ENCODE assay signal across 14 cellular contexts in the genomic region with DNA sequence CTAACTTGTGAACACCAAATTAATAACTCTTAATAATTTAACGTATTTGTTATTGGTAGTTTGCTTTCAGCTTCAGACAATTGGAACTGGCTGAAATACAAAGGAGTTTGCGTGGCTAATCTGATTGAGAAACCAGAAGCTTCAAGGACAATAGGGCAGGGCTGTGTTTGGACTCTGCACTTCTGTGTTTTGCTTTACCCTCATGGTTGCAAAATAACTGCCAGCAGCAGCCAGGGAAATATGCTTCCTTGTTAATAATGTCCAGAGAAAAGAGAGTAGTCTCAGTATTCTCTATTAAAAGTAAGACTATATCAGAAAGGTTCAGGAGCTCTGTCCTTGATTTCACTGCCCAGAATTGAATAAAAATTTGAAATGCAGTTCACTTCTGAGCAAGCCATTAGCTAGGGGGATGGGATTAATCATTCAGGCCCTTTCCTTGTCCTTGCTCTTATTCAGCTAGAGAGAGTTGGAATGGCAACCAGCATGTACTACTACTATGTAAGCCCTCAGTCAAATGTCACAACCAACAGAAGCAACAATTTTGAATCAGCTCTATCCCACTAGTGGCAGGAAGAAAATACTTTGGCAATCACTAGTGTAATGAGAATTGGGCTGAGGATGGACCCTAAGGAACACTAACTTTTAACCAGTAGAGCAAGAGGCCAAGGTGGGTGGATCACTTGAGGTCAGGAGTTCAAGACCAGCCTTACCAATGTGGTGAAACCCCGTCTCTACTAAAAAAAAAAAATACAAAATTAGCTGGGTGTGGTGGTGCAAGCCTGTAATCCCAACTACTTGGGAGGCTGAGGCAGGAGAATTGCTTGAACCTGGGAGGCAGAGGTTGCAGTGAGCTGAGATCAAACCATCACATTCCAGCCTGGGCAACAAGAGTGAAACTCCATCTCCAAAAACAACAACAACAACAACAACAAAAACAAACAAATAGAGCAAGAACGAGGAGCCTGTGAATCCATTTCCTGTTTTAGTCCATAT.
DNase-seq lines count a peak whose midpoint lies in the region; ATAC-seq, FAIRE-seq and TF ChIP-seq lines count a peak whose summit lies in the region.
"Had no signal": no experiment of that assay in that cellular context is flagged by ENCODE, and none has a peak within 500 bp of the region (broad histone marks: within the 10 kb centered on the region; RNA-seq: fewer than 3 reads in every experiment).

No MANE protein-coding gene starts in this region.

- H3K27ac Mint-ChIP-seq in progenitor cell of endocrine pancreas (peak overlapping the region; percentile 65), type B pancreatic cell (no peak overlapping the region)
- H3K27ac Mint-ChIP-seq: endodermal cell had no signal

- ATAC-seq in HG02678 (IDR thresholded peaks at IDR 0.05; ENCODE audit: unreplicated experiment), result no peak
- ATAC-seq: Panc1 had no signal

- H3K4me3 ChIP-seq in fibroblast of villous mesenchyme (ENCODE audit: low read depth, low read length), result no peak overlapping the region

- no peaks in the 10 kb centered on the region for H3K27me3 Mint-ChIP-seq in progenitor cell of endocrine pancreas
- H3K27me3 Mint-ChIP-seq in type B pancreatic cell, result no peaks in the 10 kb centered on the region

- H3K36me3 Mint-ChIP-seq in progenitor cell of endocrine pancreas (ENCODE audit: insufficient read depth) (peaks cover 6% of the 10 kb centered on the region), type B pancreatic cell (peaks cover 9% of the 10 kb centered on the region)

- DNase-seq in GM04503 (ENCODE audit: low read depth) (peak; percentile 3), SIG-M5 (lab: John Stamatoyannopoulos, UW) (peak; percentile 53), fibroblast of villous mesenchyme (ENCODE audit: low read depth) (peak; percentile 65), progenitor cell of endocrine pancreas (ENCODE audit: low spot score, unreplicated experiment) (no peak), HTR-8/SVneo (ENCODE audit: insufficient read length, low spot score) (no peak), epidermal melanocyte (ENCODE audit: insufficient read length, low spot score) (no peak), type B pancreatic cell (ENCODE audit: extremely low spot score, unreplicated experiment) (no peak)
- DNase-seq: activated CD4-positive, alpha-beta T cell treated with anti-CD3 and anti-CD28 coated beads for 4 hours; activated gamma-delta T cell treated with Interleukin-2 at 50 U/mL for 16 hours; endodermal cell had no signal

- H3K9me3 Mint-ChIP-seq in progenitor cell of endocrine pancreas (ENCODE audit: low read depth) (peaks cover 18% of the 10 kb centered on the region), type B pancreatic cell (peaks cover 6% of the 10 kb centered on the region)
- H3K9me3 Mint-ChIP-seq: endodermal cell had no signal

- no peak for TF ChIP-seq CTCF in fibroblast of villous mesenchyme (IDR thresholded peaks at IDR 0.05; ENCODE audit: insufficient read depth, low read depth, low read length)
- TF ChIP-seq CTCF in progenitor cell of endocrine pancreas (IDR thresholded peaks at IDR 0.05; ENCODE audit: unreplicated experiment), result no peak
- TF ChIP-seq CTCF in type B pancreatic cell (conservative IDR thresholded peaks at IDR 0.05), result no peak

- FAIRE-seq in HTR-8/SVneo (lab: Jason Lieb, UNC), result no peak
- FAIRE-seq: H1, islet of Langerhans had no signal

- H3K4me1 Mint-ChIP-seq in progenitor cell of endocrine pancreas (ENCODE audit: low read depth) (peaks cover 10% of the 10 kb centered on the region), type B pancreatic cell (ENCODE audit: unreplicated experiment) (peaks cover 8% of the 10 kb centered on the region)

- H3K4me3 Mint-ChIP-seq in progenitor cell of endocrine pancreas (ENCODE audit: low read depth), result no peak overlapping the region
- H3K4me3 Mint-ChIP-seq in type B pancreatic cell, result no peak overlapping the region
- H3K4me3 Mint-ChIP-seq: endodermal cell had no signal

Comparison
In these comparisons a context has a peak if more than half of its experiments do, and no peak if none do; other contexts are left out.
1. DNase-seq: peak in GM04503 (single experiment), SIG-M5 (single experiment) and fibroblast of villous mesenchyme (single experiment); none in progenitor cell of endocrine pancreas (single experiment), HTR-8/SVneo (single experiment), epidermal melanocyte (single experiment) and type B pancreatic cell (single experiment).